In genomic region chr19:35314031-35314430, GRCh38 we compare ENCODE assay signal across 28 cellular contexts. TPM values are rescaled to one million over a fixed set of nuclear protein-coding genes. Genes with fewer than 3 reads are reported as not detected.
A peak's percentile ranks its signal among the peaks of the same experiment; 100 is the strongest.
DNase-seq lines count a peak whose midpoint lies in the region; ATAC-seq, FAIRE-seq and TF ChIP-seq lines count a peak whose summit lies in the region.
"Had no signal": no experiment of that assay in that cellular context is flagged by ENCODE, and none has a peak within 500 bp of the region (broad histone marks: within the 10 kb centered on the region; RNA-seq: fewer than 3 reads in every experiment).

No MANE protein-coding gene starts in this region.

- RAD21 ChIA-PET in HCT116 (lab: Charles Lee; ENCODE audit: low non-redundant PET in 1 of 2, low total read pairs in 2 of 2, uncharacterized antibody in 2 of 2, unreplicated experiment in 2 of 2): no interaction called here

- CTCF ChIA-PET in A549 (lab: Yijun Ruan, JAX) (interaction anchor here (0.6 to 4.5 kb wide), 7 partner anchors 9 to 487 kb away, joined by 3 to 22 read pairs (median 4); no protein-coding TSS in a partner anchor), HCT116 (lab: Charles Lee) (no interaction called here), RWPE1 (lab: Yijun Ruan, JAX) (interaction anchor here (0.6 to 1.4 kb wide), 3 partner anchors 44 to 506 kb away, joined by 3 to 6 read pairs (median 4); no protein-coding TSS in a partner anchor)

- H3K27ac Mint-ChIP-seq in natural killer cell treated with Interleukin-12 subunit alpha and Interleukin-12 subunit beta and Interleukin-15 and Interleukin-18, amount 100 ng/mL, for 72 hours: peak overlapping the region in 1 of 2 donors; percentile 28
- H3K27ac Mint-ChIP-seq: CD4-positive, alpha-beta memory T cell; GM23338 had no signal

- DNase-seq in A549 (ENCODE audit: low read depth in 1 of 2, low spot score in 1 of 2) (no peak), HCT116 (ENCODE audit: low read depth, low spot score) (no peak), RWPE1 (ENCODE audit: low spot score) (no peak), osteoblast (ENCODE audit: insufficient read length, low spot score, missing footprints) (peak; percentile 65), NCI-H446 treated with DMSO at 0.1 percent for 48 hours (lab: John Stamatoyannopoulos, UW) (no peak), COLO668 (lab: John Stamatoyannopoulos, UW; ENCODE audit: unreplicated experiment) (no peak)
- no peak for DNase-seq in natural killer cell treated with Interleukin-12 subunit alpha and Interleukin-12 subunit beta and Interleukin-15 and Interleukin-18, amount 100 ng/mL, for 72 hours (ENCODE audit: low spot score)
- DNase-seq: 8988T; C1 segment of cervical spinal cord; DMS 273 treated with DMSO at 0.1 percent for 48 hours; DMS79; GF-D8; H9; Kasumi-1; MM.1S; NCI-H2029; NCI-H446; NCI-H526; NCI-H82; NK-92 treated with Interleukin-12 subunit alpha and Interleukin-12 subunit beta, amount 100 ng/mL, for 24 hours; SHP77 treated with DMSO at 0.1 percent for 48 hours; SW 1271 had no signal

- H3K4me2 ChIP-seq in A549: no peak overlapping the region
- peak overlapping the region; percentile 37 for H3K4me2 ChIP-seq in HCT116 (ENCODE audit: low read length)
- no peak overlapping the region for H3K4me2 ChIP-seq in osteoblast (ENCODE audit: insufficient read depth, low read length)
- H3K4me2 ChIP-seq: GM23338 had no signal

- H3K9me3 ChIP-seq in A549 (no peaks in the 10 kb centered on the region), HCT116 (ENCODE audit: control insufficient read depth in 1 of 2, insufficient read depth in 1 of 2, low read depth in 1 of 2, low read length in 2 of 2) (no peaks in the 10 kb centered on the region), osteoblast (ENCODE audit: low read depth, low read length) (no peaks in the 10 kb centered on the region)

- peaks cover 10% of the 10 kb centered on the region for H3K4me1 ChIP-seq in A549
- peaks cover 16 to 50% of the 10 kb centered on the region in 2 experiments for H3K4me1 ChIP-seq in HCT116 (ENCODE audit: control insufficient read depth in 1 of 2, insufficient read depth in 2 of 2, low read length in 2 of 2)
- H3K4me1 ChIP-seq in osteoblast (ENCODE audit: insufficient read depth, low read length): peaks cover 6% of the 10 kb centered on the region

- H3K4me3 Mint-ChIP-seq in natural killer cell treated with Interleukin-12 subunit alpha and Interleukin-12 subunit beta and Interleukin-15 and Interleukin-18, amount 100 ng/mL, for 72 hours: no peak overlapping the region
- H3K4me3 Mint-ChIP-seq: CD4-positive, alpha-beta memory T cell; GM23338; H9 had no signal

- no peak overlapping the region for H3K9ac ChIP-seq in HCT116 (ENCODE audit: low read length)

- no peak overlapping the region for H2AFZ ChIP-seq in HCT116 (ENCODE audit: low read depth, low read length, poor library complexity, severe bottlenecking)
- H2AFZ ChIP-seq in osteoblast (ENCODE audit: low read length): no peak overlapping the region
- H2AFZ ChIP-seq: GM23338 had no signal

- H3K79me2 ChIP-seq in HCT116 (ENCODE audit: insufficient read depth, low read length) (no peaks in the 10 kb centered on the region), osteoblast (ENCODE audit: insufficient read depth, low read length) (no peaks in the 10 kb centered on the region)

- peaks cover 6 to 10% of the 10 kb centered on the region in 2 donors for H3K4me1 Mint-ChIP-seq in natural killer cell treated with Interleukin-12 subunit alpha and Interleukin-12 subunit beta and Interleukin-15 and Interleukin-18, amount 100 ng/mL, for 72 hours (ENCODE audit: low read depth in 2 of 2)
- H3K4me1 Mint-ChIP-seq: H9 had no signal

- no TSS peak for BruUV-seq in HCT116 (replicated peaks; lab: Mats Ljungman, UMichigan)

- H3K4me3 ChIP-seq in A549 (no peak overlapping the region), HCT116 (replicated peaks in 1 of 2; ENCODE audit: low read depth in 1 of 2, low read length in 2 of 2) (no peak overlapping the region), osteoblast (ENCODE audit: insufficient read depth, low read length) (no peak overlapping the region)
- H3K4me3 ChIP-seq: GM23338 had no signal

- no peak for TF ChIP-seq RAD21 in A549 (conservative IDR thresholded peaks at IDR 0.05 in 1 of 2, IDR thresholded peaks at IDR 0.05 in 1 of 2)
- no peak for TF ChIP-seq RAD21 in HCT116 (IDR thresholded peaks at IDR 0.05; ENCODE audit: low read depth)

- 72% methylated on average over 8 of the region's 8 CpGs for WGBS in A549 (ENCODE audit: missing lambda C conversion rate)

- H3K9me2 ChIP-seq in HCT116 (ENCODE audit: insufficient read depth): no peaks in the 10 kb centered on the region

- no peak for TF ChIP-seq EP300 in A549 (IDR thresholded peaks at IDR 0.05)

- H3K27ac ChIP-seq in A549: no peak overlapping the region
- no peak overlapping the region for H3K27ac ChIP-seq in HCT116 (ENCODE audit: low read depth, low read length)
- peak overlapping the region; percentile 32 for H3K27ac ChIP-seq in RWPE1
- H3K27ac ChIP-seq in osteoblast (ENCODE audit: low read depth, low read length): no peak overlapping the region
- H3K27ac ChIP-seq: HL-60 had no signal

- no peaks in the 10 kb centered on the region for H3K27me3 ChIP-seq in HCT116 (ENCODE audit: insufficient read depth, low read length)
- H3K27me3 ChIP-seq in osteoblast (ENCODE audit: insufficient read depth, low read length): no peaks in the 10 kb centered on the region

- POLR2A ChIA-PET in A549 (lab: Yijun Ruan, JAX) (no interaction called here), HCT116 (lab: Charles Lee) (no interaction called here), RWPE1 (lab: Yijun Ruan, JAX; ENCODE audit: low non-redundant PET) (no interaction called here)

- no peak for TF ChIP-seq CTCF in A549 (IDR thresholded peaks at IDR 0.05)
- TF ChIP-seq CTCF in HCT116 (IDR thresholded peaks at IDR 0.05 in 2 of 3, conservative IDR thresholded peaks at IDR 0.05 in 1 of 3; ENCODE audit: borderline replicate concordance in 1 of 3, insufficient read depth in 1 of 3, low read depth in 2 of 3, low read length in 2 of 3): no peak
- no peak for TF ChIP-seq CTCF in RWPE1 (conservative IDR thresholded peaks at IDR 0.05; ENCODE audit: low read depth)
- no peak for TF ChIP-seq CTCF in osteoblast (IDR thresholded peaks at IDR 0.05; ENCODE audit: extremely low read depth, low read depth, low read length)

- no peak for FAIRE-seq in A549 (lab: Jason Lieb, UNC)
- FAIRE-seq: GM12891 had no signal

- ATAC-seq in A549: no peak
- no peak for ATAC-seq in HCT116
- ATAC-seq in natural killer cell treated with Interleukin-12 subunit alpha and Interleukin-12 subunit beta and Interleukin-15 and Interleukin-18, amount 100 ng/mL, for 72 hours: no peak
- ATAC-seq in SK-N-SH treated with all-trans-retinoic acid at 6 μM for 48 hours: no peak
- ATAC-seq: GM23338, Panc1 had no signal

- H3K9me3 Mint-ChIP-seq in natural killer cell treated with Interleukin-12 subunit alpha and Interleukin-12 subunit beta and Interleukin-15 and Interleukin-18, amount 100 ng/mL, for 72 hours: no peaks in the 10 kb centered on the region
- H3K9me3 Mint-ChIP-seq: CD4-positive, alpha-beta memory T cell; GM23338; H9 had no signal

- intact Hi-C loops in HCT116 (cut with micrococcal nuclease): no loop called here

- H4K20me1 ChIP-seq in HCT116 (ENCODE audit: insufficient read depth) (no peaks in the 10 kb centered on the region), osteoblast (ENCODE audit: insufficient read depth, low read length) (no peaks in the 10 kb centered on the region)

- H3K36me3 Mint-ChIP-seq in natural killer cell treated with Interleukin-12 subunit alpha and Interleukin-12 subunit beta and Interleukin-15 and Interleukin-18, amount 100 ng/mL, for 72 hours: no peaks in the 10 kb centered on the region
- H3K36me3 Mint-ChIP-seq: CD4-positive, alpha-beta memory T cell had no signal

- H3K27me3 Mint-ChIP-seq in natural killer cell treated with Interleukin-12 subunit alpha and Interleukin-12 subunit beta and Interleukin-15 and Interleukin-18, amount 100 ng/mL, for 72 hours: peaks cover 0 to 6% of the 10 kb centered on the region in 2 donors

- H3K36me3 ChIP-seq in HCT116 (ENCODE audit: control insufficient read depth in 1 of 2, insufficient read depth in 2 of 2, low read length in 2 of 2) (no peaks in the 10 kb centered on the region), osteoblast (ENCODE audit: insufficient read depth, low read length) (no peaks in the 10 kb centered on the region)

- TF ChIP-seq POLR2A in A549 (IDR thresholded peaks at IDR 0.05; ENCODE audit: low read length) (no peak), HCT116 (IDR thresholded peaks at IDR 0.05; ENCODE audit: borderline replicate concordance, extremely low read depth, insufficient read depth, insufficient read length) (no peak)

RNA-seq across cellular contexts. Expression of gene CD22, which starts 15.0 kb away (rescaled TPM):
- polyA plus RNA-seq in A549 (2011; rRNA removed): 0.14 and 0.29 TPM in 2 replicates
- 0.03 and 0.20 TPM in 2 replicates for polyA plus RNA-seq in A549 (2012; cell fraction: cytosol; rRNA removed)
- polyA plus RNA-seq in A549 (2012; cell fraction: nucleus; rRNA removed): 0.18 TPM in 1 of 2 replicates, not detected in the other
- polyA plus RNA-seq in A549 (2017; fragmentation: RNase III; extraction: RNeasy Plus Mini Kit Qiagen cat#74134 plus additional on column Dnase treatment): 0.05 TPM in 1 of 3 replicates, not detected in the others
- not detected in 2 replicates for polyA minus RNA-seq in A549 (2011; rRNA and poly(A)+ RNA removed)
- 7.0 TPM for total RNA-seq in HCT116 (2021; ENCODE audit: unreplicated experiment)
- 7.1 and 10.4 TPM in 2 replicates for polyA plus RNA-seq in HCT116 (2012)
- total RNA-seq in osteoblast: under 0.01 TPM in 1 of 2 replicates, not detected in the other
- total RNA-seq in natural killer cell treated with Interleukin-12 subunit alpha and Interleukin-12 subunit beta and Interleukin-15 and Interleukin-18, amount 100 ng/mL, for 72 hours: 10 to 100 TPM in 1 of 2 donors, 1 to 10 TPM in 1; 1.1 to 15.0 TPM
- total RNA-seq: H9 had no signal

RNA-seq across cellular contexts. Expression of gene MAG, which starts 22.1 kb away (rescaled TPM):
- polyA plus RNA-seq in A549 (2011; rRNA removed): not detected in 2 replicates
- not detected in 2 replicates for polyA plus RNA-seq in A549 (2012; cell fraction: cytosol; rRNA removed)
- polyA plus RNA-seq in A549 (2012; cell fraction: nucleus; rRNA removed): not detected in 2 replicates
- not detected in 3 replicates for polyA plus RNA-seq in A549 (2017; fragmentation: RNase III; extraction: RNeasy Plus Mini Kit Qiagen cat#74134 plus additional on column Dnase treatment)
- polyA minus RNA-seq in A549 (2011; rRNA and poly(A)+ RNA removed): not detected in 2 replicates
- 0.17 TPM for total RNA-seq in HCT116 (2021; ENCODE audit: unreplicated experiment)
- polyA plus RNA-seq in HCT116 (2012): 0.06 and 0.23 TPM in 2 replicates
- total RNA-seq in osteoblast: not detected in 2 replicates
- total RNA-seq in natural killer cell treated with Interleukin-12 subunit alpha and Interleukin-12 subunit beta and Interleukin-15 and Interleukin-18, amount 100 ng/mL, for 72 hours: under 1 TPM in 1 of 2 donors, not detected in 1; 0.38 TPM
- total RNA-seq: CD4-positive, alpha-beta memory T cell; H9 had no signal
- polyA plus RNA-seq: CD4-positive, alpha-beta memory T cell had no signal

RNA-seq across cellular contexts. Expression of gene HAMP, which starts 31.7 kb away (rescaled TPM):
- polyA plus RNA-seq in A549 (2011; rRNA removed) (not detected in 2 replicates), A549 (2017; fragmentation: RNase III; extraction: RNeasy Plus Mini Kit Qiagen cat#74134 plus additional on column Dnase treatment) (0.03 TPM in 1 of 3 replicates, not detected in the others)
- polyA plus RNA-seq in A549 (2012; cell fraction: cytosol; rRNA removed): not detected in 2 replicates
- 0.22 TPM in 2 replicates for polyA plus RNA-seq in A549 (2012; cell fraction: nucleus; rRNA removed)
- polyA minus RNA-seq in A549 (2011; rRNA and poly(A)+ RNA removed): not detected in 2 replicates
- total RNA-seq in HCT116 (2021; ENCODE audit: unreplicated experiment) (not detected), osteoblast (not detected in 2 replicates)
- polyA plus RNA-seq in HCT116 (2012): not detected in 2 replicates
- total RNA-seq in natural killer cell treated with Interleukin-12 subunit alpha and Interleukin-12 subunit beta and Interleukin-15 and Interleukin-18, amount 100 ng/mL, for 72 hours: 1 to 10 TPM in 1 of 2 donors, under 1 TPM in 1; 0.92 to 2.4 TPM
- total RNA-seq: GM23338 had no signal
- polyA plus RNA-seq: CD4-positive, alpha-beta memory T cell had no signal

RNA-seq across cellular contexts. Expression of gene FFAR1, which starts 33.7 kb away (rescaled TPM):
- polyA plus RNA-seq in A549 (2011; rRNA removed): not detected in 2 replicates
- not detected in 2 replicates for polyA plus RNA-seq in A549 (2012; cell fraction: cytosol; rRNA removed)
- polyA plus RNA-seq in A549 (2012; cell fraction: nucleus; rRNA removed): not detected in 2 replicates
- polyA plus RNA-seq in A549 (2017; fragmentation: RNase III; extraction: RNeasy Plus Mini Kit Qiagen cat#74134 plus additional on column Dnase treatment): not detected in 3 replicates
- polyA minus RNA-seq in A549 (2011; rRNA and poly(A)+ RNA removed): not detected in 2 replicates
- total RNA-seq in HCT116 (2021; ENCODE audit: unreplicated experiment): not detected
- not detected in 2 replicates for polyA plus RNA-seq in HCT116 (2012)
- total RNA-seq in osteoblast: not detected in 2 replicates
- under 1 TPM; 0.19 to 0.36 TPM for total RNA-seq in natural killer cell treated with Interleukin-12 subunit alpha and Interleukin-12 subunit beta and Interleukin-15 and Interleukin-18, amount 100 ng/mL, for 72 hours
- total RNA-seq: CD4-positive, alpha-beta memory T cell; GM23338; H9 had no signal
- polyA plus RNA-seq: CD4-positive, alpha-beta memory T cell; GM23338 had no signal

RNA-seq across cellular contexts. Expression of gene FFAR3, which starts 44.2 kb away (rescaled TPM):
- polyA plus RNA-seq in A549 (2011; rRNA removed) (not detected in 2 replicates), A549 (2017; fragmentation: RNase III; extraction: RNeasy Plus Mini Kit Qiagen cat#74134 plus additional on column Dnase treatment) (not detected in 3 replicates)
- 0.03 TPM in 1 of 2 replicates, not detected in the other for polyA plus RNA-seq in A549 (2012; cell fraction: cytosol; rRNA removed)
- polyA plus RNA-seq in A549 (2012; cell fraction: nucleus; rRNA removed): not detected in 2 replicates
- not detected in 2 replicates for polyA minus RNA-seq in A549 (2011; rRNA and poly(A)+ RNA removed)
- total RNA-seq in HCT116 (2021; ENCODE audit: unreplicated experiment) (not detected), osteoblast (not detected in 2 replicates)
- polyA plus RNA-seq in HCT116 (2012): not detected in 2 replicates
- total RNA-seq in natural killer cell treated with Interleukin-12 subunit alpha and Interleukin-12 subunit beta and Interleukin-15 and Interleukin-18, amount 100 ng/mL, for 72 hours: under 1 TPM in 1 of 2 donors, not detected in 1; 0.62 TPM
- total RNA-seq: CD4-positive, alpha-beta memory T cell; H9 had no signal
- polyA plus RNA-seq: CD4-positive, alpha-beta memory T cell; GM23338 had no signal
